In the genomic region with DNA sequence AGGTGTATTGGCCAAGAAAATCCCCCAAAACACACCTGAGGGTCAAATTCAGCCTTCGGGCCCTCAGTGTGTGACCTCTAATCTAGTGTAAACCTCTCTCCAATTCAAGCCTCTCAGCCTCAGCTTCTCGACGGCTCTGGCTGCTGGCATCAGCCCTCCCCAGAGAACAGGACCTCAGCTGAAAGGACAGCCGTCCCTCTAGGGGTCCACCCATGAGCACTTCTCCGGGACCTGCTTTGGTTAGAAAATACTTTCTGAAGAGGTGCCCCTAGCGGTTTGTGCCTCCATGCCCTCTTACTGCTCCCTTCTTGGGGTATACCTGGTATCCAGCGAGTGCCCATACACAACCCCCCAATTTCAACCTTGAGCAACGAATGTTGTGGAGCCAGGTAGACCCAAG, we compare ENCODE assay signal across 25 cellular contexts. TPM values are rescaled to one million over a fixed set of nuclear protein-coding genes. Genes with fewer than 3 reads are reported as not detected.
DNase-seq lines count a peak whose midpoint lies in the region; ATAC-seq, FAIRE-seq and TF ChIP-seq lines count a peak whose summit lies in the region.
"Had no signal": no experiment of that assay in that cellular context is flagged by ENCODE, and none has a peak within 500 bp of the region (broad histone marks: within the 10 kb centered on the region; RNA-seq: fewer than 3 reads in every experiment).

No MANE protein-coding gene starts in this region.

- H2BK15ac ChIP-seq in neuronal stem cell (ENCODE audit: low read length): no peak overlapping the region

- no peak for TF ChIP-seq RAD21 in A549 (conservative IDR thresholded peaks at IDR 0.05 in 1 of 2, IDR thresholded peaks at IDR 0.05 in 1 of 2)

- peak overlapping the region; percentile 40 for H3K9ac ChIP-seq in neuronal stem cell (ENCODE audit: low read depth, low read length, poor library complexity)

- peaks cover 2% of the 10 kb centered on the region for H3K79me1 ChIP-seq in neuronal stem cell (ENCODE audit: low read depth, low read length)

- H3K4me2 ChIP-seq in A549: no peak overlapping the region
- no peak overlapping the region for H3K4me2 ChIP-seq in neuronal stem cell (ENCODE audit: insufficient read depth, low read length, poor library complexity, severe bottlenecking)
- H3K4me2 ChIP-seq: GM23338 had no signal

- peaks cover 0 to 1% of the 10 kb centered on the region in 2 donors for H3K36me3 ChIP-seq in neuronal stem cell (replicated peaks in 1 of 2; ENCODE audit: control insufficient read depth in 2 of 2, insufficient read depth in 2 of 2, low read length in 2 of 2)
- H3K36me3 ChIP-seq: SJSA1 had no signal

- TF ChIP-seq EP300 in A549 (IDR thresholded peaks at IDR 0.05): no peak

- H3K27me3 Mint-ChIP-seq in brain: peaks cover 3% of the 10 kb centered on the region

- no peak for ATAC-seq in A549
- no peak for ATAC-seq in HG02852 (IDR thresholded peaks at IDR 0.05; ENCODE audit: unreplicated experiment)
- ATAC-seq: HCT116, Panc1 had no signal

- no peak overlapping the region for H3K14ac ChIP-seq in neuronal stem cell (ENCODE audit: low read length)

- H3K18ac ChIP-seq in neuronal stem cell (ENCODE audit: low read length): no peak overlapping the region

- no peak overlapping the region for H2AFZ ChIP-seq in neuronal stem cell (ENCODE audit: low read length)

- H3K23ac ChIP-seq in neuronal stem cell (ENCODE audit: low read depth, low read length, poor library complexity): no peak overlapping the region

- DNase-seq in 8988T: peak; percentile 7
- no peak for DNase-seq in A549 (ENCODE audit: low read depth in 1 of 2, low spot score in 1 of 2)
- DNase-seq in neuronal stem cell (ENCODE audit: low spot score): no peak
- DNase-seq in A172 (ENCODE audit: low spot score): no peak
- DNase-seq in ureter (ENCODE audit: low spot score): no peak
- DNase-seq in occipital lobe (lab: John Stamatoyannopoulos, UW): no peak
- DNase-seq: AML-193, C1 segment of cervical spinal cord, GDM1, MV-4-11, NCI-H1105 treated with DMSO at 0.1 percent for 48 hours, NCI-H1694, NCI-H2081, NCI-H2171, NCI-H524 treated with DMSO at 0.1 percent for 48 hours, NCI-H82 had no signal

- no peak overlapping the region for H3K4me3 Mint-ChIP-seq in brain
- H3K4me3 Mint-ChIP-seq: CD8-positive, alpha-beta memory T cell; GM23338; IgD-negative memory B cell had no signal

- no peak overlapping the region for H2BK12ac ChIP-seq in neuronal stem cell (ENCODE audit: low read length)

- H3K27ac ChIP-seq in A549 (peak overlapping the region; percentile 87 to 98), neuronal stem cell (replicated peaks; ENCODE audit: low read length) (no peak overlapping the region)
- H3K27ac ChIP-seq: SJSA1 had no signal

- no peak for TF ChIP-seq POLR2A in A549 (IDR thresholded peaks at IDR 0.05; ENCODE audit: low read length)

- no peak overlapping the region for H4K91ac ChIP-seq in neuronal stem cell (ENCODE audit: low read depth, low read length, poor library complexity)

- no peaks in the 10 kb centered on the region for H3K9me3 ChIP-seq in A549
- no peaks in the 10 kb centered on the region for H3K9me3 ChIP-seq in neuronal stem cell (replicated peaks in 1 of 2; ENCODE audit: control insufficient read depth in 2 of 2, insufficient read depth in 1 of 2, low read depth in 1 of 2, low read length in 2 of 2)
- H3K9me3 ChIP-seq: SJSA1 had no signal

- 95% methylated on average over 7 of the region's 8 CpGs for WGBS in A549 (ENCODE audit: missing lambda C conversion rate)
- WGBS in neuronal stem cell (ENCODE audit: extremely low coverage in 2 of 2, insufficient read length in 2 of 2, insufficient replicate concordance in 1 of 2), 2 donors: no CpG with 5 or more reads among the region's 8 CpGs

- POLR2A ChIA-PET in A549 (lab: Yijun Ruan, JAX): no interaction called here

- no peaks in the 10 kb centered on the region for H3K36me3 Mint-ChIP-seq in brain
- H3K36me3 Mint-ChIP-seq: CD8-positive, alpha-beta memory T cell; IgD-negative memory B cell had no signal

- no peak for FAIRE-seq in A549 (lab: Jason Lieb, UNC)
- FAIRE-seq: GM18507 had no signal

- peak overlapping the region; percentile 42 for H3K4ac ChIP-seq in neuronal stem cell (ENCODE audit: low read length)

- CTCF ChIA-PET in A549 (lab: Yijun Ruan, JAX): interaction anchor here (0.5 to 1.1 kb wide), 2 partner anchors 16 to 754 kb away, joined by 3 read pairs; no protein-coding TSS in a partner anchor

- no peak overlapping the region for H2BK5ac ChIP-seq in neuronal stem cell (ENCODE audit: low read length)

- H2AK5ac ChIP-seq in neuronal stem cell (ENCODE audit: low read depth, low read length): no peak overlapping the region

- H3K4me3 ChIP-seq in A549 (no peak overlapping the region), neuronal stem cell (ENCODE audit: low read length in 2 of 2) (no peak overlapping the region)
- H3K4me3 ChIP-seq: GM23338, SJSA1 had no signal

- TF ChIP-seq CTCF in A549 (IDR thresholded peaks at IDR 0.05) (no peak), brain (conservative IDR thresholded peaks at IDR 0.05) (no peak)

- H4K8ac ChIP-seq in neuronal stem cell (ENCODE audit: low read depth, low read length): no peak overlapping the region

- H3K4me1 ChIP-seq in A549: peaks cover 51% of the 10 kb centered on the region
- H3K4me1 ChIP-seq in neuronal stem cell (ENCODE audit: control insufficient read depth in 2 of 2, insufficient read depth in 1 of 2, low read depth in 1 of 2, low read length in 2 of 2): peaks cover 0 to 3% of the 10 kb centered on the region in 2 donors

- no peaks in the 10 kb centered on the region for H3K9me3 Mint-ChIP-seq in brain
- H3K9me3 Mint-ChIP-seq: GM23338, IgD-negative memory B cell had no signal

- peaks cover 30% of the 10 kb centered on the region for H3K4me1 Mint-ChIP-seq in brain
- H3K4me1 Mint-ChIP-seq: CD8-positive, alpha-beta memory T cell; IgD-negative memory B cell had no signal

- peak overlapping the region; percentile 54 for H2BK120ac ChIP-seq in neuronal stem cell (ENCODE audit: low read depth, low read length)

- H3K27me3 ChIP-seq in neuronal stem cell (ENCODE audit: control insufficient read depth in 3 of 3, insufficient read depth in 3 of 3, low read depth in 1 of 3, low read length in 3 of 3): peaks cover 0 to 50% (median 0%) of the 10 kb centered on the region in 3 experiments

- H3K27ac Mint-ChIP-seq in brain: peak overlapping the region in 3 of 5 experiments; percentile 5 to 75 (median 73)
- H3K27ac Mint-ChIP-seq: CD8-positive, alpha-beta memory T cell; GM23338 had no signal

TF ChIP-seq in A549, 52 proteins besides CTCF, POLR2A, EP300 and RAD21:
- TF ChIP-seq FOXS1 (CRISPR knock-in tag; IDR thresholded peaks at IDR 0.05) (no peak), EHMT2 (IDR thresholded peaks at IDR 0.05; ENCODE audit: low read depth) (no peak), EHF (CRISPR knock-in tag; IDR thresholded peaks at IDR 0.05) (no peak), RNF2 (IDR thresholded peaks at IDR 0.05; ENCODE audit: borderline replicate concordance, low read depth) (no peak), ZC3H11A (IDR thresholded peaks at IDR 0.05) (no peak), TP53 (CRISPR knock-in tag; IDR thresholded peaks at IDR 0.05) (no peak), CHD2 (IDR thresholded peaks at IDR 0.05; ENCODE audit: low read length, partially characterized antibody) (no peak), HOXB13 (CRISPR knock-in tag; IDR thresholded peaks at IDR 0.05; ENCODE audit: low read depth) (no peak)
- TF ChIP-seq, protein P1, sequence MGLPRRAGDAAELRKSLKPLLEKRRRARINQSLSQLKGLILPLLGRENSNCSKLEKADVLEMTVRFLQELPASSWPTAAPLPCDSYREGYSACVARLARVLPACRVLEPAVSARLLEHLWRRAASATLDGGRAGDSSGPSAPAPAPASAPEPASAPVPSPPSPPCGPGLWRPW (IDR thresholded peaks at IDR 0.05): no peak
- TF ChIP-seq, protein P2, sequence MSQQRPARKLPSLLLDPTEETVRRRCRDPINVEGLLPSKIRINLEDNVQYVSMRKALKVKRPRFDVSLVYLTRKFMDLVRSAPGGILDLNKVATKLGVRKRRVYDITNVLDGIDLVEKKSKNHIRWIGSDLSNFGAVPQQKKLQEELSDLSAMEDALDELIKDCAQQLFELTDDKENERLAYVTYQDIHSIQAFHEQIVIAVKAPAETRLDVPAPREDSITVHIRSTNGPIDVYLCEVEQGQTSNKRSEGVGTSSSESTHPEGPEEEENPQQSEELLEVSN (IDR thresholded peaks at IDR 0.05; ENCODE audit: borderline replicate concordance, low read depth): no peak

RNA-seq across cellular contexts. Expression of a gene that starts 48.8 kb away (rescaled TPM):
- polyA plus RNA-seq in A549 (2011; rRNA removed): 21.4 and 25.3 TPM in 2 replicates
- polyA plus RNA-seq in A549 (2012; cell fraction: cytosol; rRNA removed): 14.3 and 17.6 TPM in 2 replicates
- 13.8 and 22.1 TPM in 2 replicates for polyA plus RNA-seq in A549 (2012; cell fraction: nucleus; rRNA removed)
- polyA plus RNA-seq in A549 (2017; fragmentation: RNase III; extraction: RNeasy Plus Mini Kit Qiagen cat#74134 plus additional on column Dnase treatment): 7.2 to 9.3 TPM (median 9.2 TPM) in 3 replicates
- 27.5 and 33.4 TPM in 2 replicates for polyA minus RNA-seq in A549 (2011; rRNA and poly(A)+ RNA removed)
- 13.9 TPM for polyA plus RNA-seq in brain (ENCODE audit: insufficient read depth, low read depth, low replicate concordance)
- polyA plus RNA-seq in neuronal stem cell (2013, experiment 1 of 2): not detected
- 0.01 TPM for polyA plus RNA-seq in neuronal stem cell (2013, experiment 2 of 2)
- total RNA-seq in A172 (2014; rRNA removed; shearing (Covaris generic)): 0.16 and 0.17 TPM in 2 replicates
- 10.8 TPM for total RNA-seq in ureter
- 5.0 TPM for total RNA-seq in occipital lobe
- total RNA-seq: CD8-positive, alpha-beta memory T cell had no signal
- polyA plus RNA-seq: CD8-positive, alpha-beta memory T cell; GM23338; IgD-negative memory B cell had no signal
